32 cellular contexts compared by ENCODE assay signal in genomic region chr17:53039981-53040380, GRCh38.
"Had no signal": no experiment of that assay in that cellular context is flagged by ENCODE, and none has a peak within 500 bp of the region (broad histone marks: within the 10 kb centered on the region; RNA-seq: fewer than 3 reads in every experiment).

No MANE protein-coding gene starts in this region.

- DNase-seq: activated B cell treated with CpG ODN at 0.5 μM for 24 hours; activated CD4-positive, alpha-beta memory T cell treated with anti-CD3 and anti-CD28 coated beads for 36 hours; activated CD4-positive, alpha-beta T cell treated with anti-CD3 and anti-CD28 coated beads for 4 hours; activated CD4-positive, alpha-beta T cell treated with anti-CD3 and anti-CD28 coated beads, Interleukin-2, amount 10 ng/mL, durations not matched to agents 24 days and 14 days; activated CD4-positive, alpha-beta T cell treated with anti-CD3 and anti-CD28 coated beads, Interleukin-2, amount 50 U/mL, for 1 hour; activated CD4-positive, alpha-beta T cell treated with anti-CD3 and anti-CD28 coated beads, Interleukin-2, amount 50 U/mL, for 4 hours; activated CD4-positive, CD25-positive, alpha-beta regulatory T cell treated with anti-CD3 and anti-CD28 coated beads, Interleukin-2, amount 50 U/mL, for 72 hours; activated CD8-positive, alpha-beta memory T cell treated with anti-CD3 and anti-CD28 coated beads, Interleukin-2, amount 50 U/mL, for 4 hours; activated CD8-positive, alpha-beta T cell treated with anti-CD3 and anti-CD28 coated beads for 36 hours; activated effector memory CD4-positive, alpha-beta T cell treated with anti-CD3 and anti-CD28 coated beads, Interleukin-2, amount 50 U/mL, for 16 hours; activated gamma-delta T cell treated with Interleukin-2 at 50 U/mL for 16 hours; activated naive CD4-positive, alpha-beta T cell; activated naive CD4-positive, alpha-beta T cell treated with anti-CD3 and anti-CD28 coated beads for 36 hours; activated naive CD4-positive, alpha-beta T cell treated with anti-CD3 and anti-CD28 coated beads, Interleukin-2, amount 50 U/mL, for 16 hours; activated naive CD8-positive, alpha-beta T cell treated with anti-CD3 and anti-CD28 coated beads for 36 hours; activated T-cell treated with anti-CD3 and anti-CD28 coated beads for 4 hours; activated T-cell treated with anti-CD3 and anti-CD28 coated beads, Interleukin-2, amount 50 U/mL, for 1 hour; activated T-cell treated with anti-CD3 and anti-CD28 coated beads, Interleukin-2, amount 50 U/mL, for 4 hours; activated T-cell treated with anti-CD3 and anti-CD28 coated beads, Interleukin-2, amount 50 U/mL, for 72 hours; adrenal gland; amniotic stem cell; aorta; body of pancreas; brain microvascular endothelial cell; central memory CD4-positive, alpha-beta T cell; T-helper 1 cell; T-helper 2 cell; T-helper 9 cell had no signal

- H3K27me3 ChIP-seq: adrenal gland, body of pancreas, brain microvascular endothelial cell, breast epithelium had no signal

- H3K4me1 ChIP-seq: adrenal gland, body of pancreas, breast epithelium had no signal

- H3K4me3 ChIP-seq: adrenal gland, body of pancreas, breast epithelium had no signal

- H3K27ac ChIP-seq: adrenal gland, body of pancreas, brain microvascular endothelial cell, breast epithelium, VCaP had no signal

- H3K9me3 ChIP-seq: adrenal gland, body of pancreas had no signal

- ATAC-seq: activated CD8-positive, alpha-beta T cell treated with anti-CD3 and anti-CD28 coated beads for 36 hours; activated naive CD4-positive, alpha-beta T cell treated with anti-CD3 and anti-CD28 coated beads, Interleukin-2, amount 50 U/mL, for 72 hours; activated T-cell treated with anti-CD3 and anti-CD28 coated beads, Interleukin-2, amount 50 U/mL, for 4 hours; activated T-cell treated with anti-CD3 and anti-CD28 coated beads, Interleukin-2, amount 50 U/mL, for 72 hours; activated T-helper 17 cell treated with anti-CD3 and anti-CD28 coated beads, Interleukin-2, amount 50 U/mL, for 72 hours; body of pancreas had no signal

- H3K36me3 ChIP-seq: adrenal gland, brain microvascular endothelial cell, breast epithelium had no signal
